ENCODE assay signal across 8 cellular contexts in genomic region chr7:28093617-28094232, GRCh38.
DNase-seq lines count a peak whose midpoint lies in the region; ATAC-seq, FAIRE-seq and TF ChIP-seq lines count a peak whose summit lies in the region.

No MANE protein-coding gene starts in this region.

- no peak overlapping the region for H2AFZ ChIP-seq in keratinocyte (ENCODE audit: control insufficient read depth, low read length)

- H4K20me1 ChIP-seq in keratinocyte (ENCODE audit: control insufficient read depth, extremely low read depth, insufficient read depth, low read length): no peaks in the 10 kb centered on the region

- FAIRE-seq in keratinocyte (lab: Jason Lieb, UNC): peak; percentile 91

- H3K79me2 ChIP-seq in keratinocyte (ENCODE audit: control insufficient read depth, insufficient read depth, low read length): no peaks in the 10 kb centered on the region

- dilution Hi-C loops in keratinocyte (cut with MboI; ENCODE audit: extremely low pct_ligation_motif_present, low sequenced_read_pairs): no loop called here

- peak; percentile 66 to 77 (median 74) for TF ChIP-seq CTCF in keratinocyte (optimal IDR thresholded peaks at IDR 0.05 in 1 of 3, IDR thresholded peaks at IDR 0.05 in 1 of 3, conservative IDR thresholded peaks at IDR 0.05 in 1 of 3; ENCODE audit: extremely low read depth in 1 of 3, insufficient read depth in 2 of 3, low read length in 3 of 3)

- no peak overlapping the region for H3K9ac ChIP-seq in keratinocyte (ENCODE audit: control insufficient read depth, extremely low read depth, insufficient read depth, low read length)

- no peaks in the 10 kb centered on the region for H3K9me3 ChIP-seq in keratinocyte (ENCODE audit: control insufficient read depth, low read depth, low read length)

- H3K27ac ChIP-seq in keratinocyte (ENCODE audit: control insufficient read depth, insufficient read depth, low read length): no peak overlapping the region

- peak; percentile 75 for DNase-seq in Daoy (ENCODE audit: low read depth)
- peak; percentile 75 for DNase-seq in M059J (ENCODE audit: low read depth)
- peak; percentile 76 for DNase-seq in astrocyte of the hippocampus (ENCODE audit: low read depth, low spot score)
- peak; percentile 21 for DNase-seq in keratinocyte (ENCODE audit: low read depth, low spot score)
- DNase-seq in stimulated activated CD4-positive, alpha-beta T cell treated with anti-CD3 and anti-CD28 coated beads, Interleukin-2, amount 100 ng/mL, for 48 hours: peak; percentile 69

- H3K4me2 ChIP-seq in keratinocyte (ENCODE audit: control insufficient read depth, extremely low read depth, insufficient read depth, low read depth, low read length): no peak overlapping the region

- H3K27me3 ChIP-seq in keratinocyte (ENCODE audit: control insufficient read depth, extremely low read depth, insufficient read depth, low read length): no peaks in the 10 kb centered on the region

- no peaks in the 10 kb centered on the region for H3K9me1 ChIP-seq in keratinocyte (ENCODE audit: control insufficient read depth, extremely low read depth, insufficient read depth, low read length)

- ATAC-seq in SK-N-SH treated with all-trans-retinoic acid at 6 μM for 48 hours (peak; percentile 93), GM21723 (IDR thresholded peaks at IDR 0.05; ENCODE audit: unreplicated experiment) (no peak), HG03521 (IDR thresholded peaks at IDR 0.05; ENCODE audit: unreplicated experiment) (no peak)

- H3K4me3 ChIP-seq in keratinocyte (ENCODE audit: control insufficient read depth in 2 of 3, extremely low read depth in 1 of 3, insufficient read depth in 2 of 3, low read depth in 1 of 3, low read length in 3 of 3): no peak overlapping the region

- no peaks in the 10 kb centered on the region for H3K4me1 ChIP-seq in keratinocyte (ENCODE audit: control insufficient read depth, extremely low read depth, insufficient read depth, low read length)

- H3K36me3 ChIP-seq in keratinocyte (ENCODE audit: control insufficient read depth in 2 of 2, extremely low read depth in 1 of 2, insufficient read depth in 2 of 2, low read length in 2 of 2): no peaks in the 10 kb centered on the region

TF ChIP-seq in SK-N-SH treated with all-trans-retinoic acid at 6 μM for 48 hours, 23 proteins besides CTCF, POLR2A, EP300 and RAD21:
- TF ChIP-seq ISL1 (CRISPR knock-in tag; IDR thresholded peaks at IDR 0.05) (no peak), CSDC2 (CRISPR knock-in tag; IDR thresholded peaks at IDR 0.05) (no peak), ZFP3 (CRISPR knock-in tag; IDR thresholded peaks at IDR 0.05) (no peak), CREB5 (CRISPR knock-in tag; IDR thresholded peaks at IDR 0.05; ENCODE audit: low read depth) (no peak), SNAI2 (CRISPR knock-in tag; IDR thresholded peaks at IDR 0.05) (no peak), CSRNP3 (CRISPR knock-in tag; IDR thresholded peaks at IDR 0.05) (no peak), ARNTL (CRISPR knock-in tag; IDR thresholded peaks at IDR 0.05; ENCODE audit: borderline replicate concordance, low read depth) (no peak), TCF4 (CRISPR knock-in tag; IDR thresholded peaks at IDR 0.05; ENCODE audit: borderline replicate concordance) (no peak), TSHZ2 (CRISPR knock-in tag; IDR thresholded peaks at IDR 0.05) (no peak), ZFP30 (CRISPR knock-in tag; IDR thresholded peaks at IDR 0.05) (no peak), OSR1 (CRISPR knock-in tag; IDR thresholded peaks at IDR 0.05) (no peak)

Comparison
In these comparisons a context has a peak if more than half of its experiments do, and no peak if none do; other contexts are left out.
1. DNase-seq: peak in every context shown above with its lines; median percentile 76 in astrocyte of the hippocampus; 75 in Daoy; 75 in M059J; 69 in stimulated activated CD4-positive, alpha-beta T cell treated with anti-CD3 and anti-CD28 coated beads, Interleukin-2, amount 100 ng/mL, for 48 hours; 21 in keratinocyte.